In the genomic region with DNA sequence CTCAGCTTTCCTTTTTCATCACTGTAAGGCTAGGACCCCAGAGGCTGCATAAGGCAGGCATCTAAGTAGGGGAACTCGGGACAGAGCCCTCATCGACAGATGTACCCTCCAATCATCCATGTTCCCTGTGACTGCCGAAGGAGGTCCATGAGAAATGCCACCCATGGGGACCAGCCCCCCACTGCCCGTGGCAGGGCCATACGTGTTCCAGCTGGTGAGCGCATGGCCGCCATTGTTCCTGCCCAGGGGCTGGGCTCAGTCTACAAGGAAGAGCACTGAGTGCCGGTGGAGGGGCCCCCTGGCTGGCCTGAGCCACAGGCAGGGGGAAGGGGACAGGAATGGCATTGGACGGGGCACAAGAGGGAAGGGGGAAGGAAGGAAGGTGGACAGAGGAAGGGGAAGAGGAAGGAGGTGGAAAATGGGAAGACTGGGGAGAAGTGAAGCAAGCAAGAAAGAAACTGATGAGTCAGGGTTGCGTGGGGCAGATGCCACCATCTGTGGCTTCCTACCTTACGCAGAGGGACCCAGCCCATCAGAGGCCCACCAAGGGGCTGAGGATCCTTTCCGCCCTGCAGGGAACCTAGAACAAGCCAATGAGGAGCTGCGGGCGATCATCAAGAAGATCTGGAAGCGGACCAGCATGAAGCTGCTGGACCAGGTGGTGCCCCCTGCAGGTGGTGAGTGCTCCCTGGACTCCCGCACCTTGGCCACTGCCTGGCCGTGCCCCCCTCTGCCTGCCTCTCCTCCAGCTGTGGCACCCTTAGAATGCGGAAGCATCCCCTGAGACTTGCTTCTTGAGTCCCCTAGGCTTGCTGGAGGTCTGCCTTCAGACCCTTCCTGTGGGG, we compare ENCODE assay signal across 1 cellular context.
TF ChIP-seq lines count a peak whose summit lies in the region.

No MANE protein-coding gene starts in this region.

TF ChIP-seq in SK-N-SH, 30 proteins besides CTCF, POLR2A, EP300 and RAD21 (continued from another document):
- TF ChIP-seq ZBTB33 (IDR thresholded peaks at IDR 0.05; ENCODE audit: borderline replicate concordance, low read depth) (no peak), FOXJ3 (CRISPR knock-in tag; IDR thresholded peaks at IDR 0.05) (no peak), POLR2AphosphoS5 (IDR thresholded peaks at IDR 0.05; ENCODE audit: low read depth, low read length) (no peak), FOSL2 (IDR thresholded peaks at IDR 0.05; ENCODE audit: borderline replicate concordance, low read depth) (no peak), TEAD4 (IDR thresholded peaks at IDR 0.05; ENCODE audit: borderline replicate concordance, insufficient read depth) (no peak), USF1 (IDR thresholded peaks at IDR 0.05; ENCODE audit: borderline replicate concordance, low read depth) (no peak), NFIC (IDR thresholded peaks at IDR 0.05; ENCODE audit: borderline replicate concordance) (no peak)
- TF ChIP-seq, protein P1, sequence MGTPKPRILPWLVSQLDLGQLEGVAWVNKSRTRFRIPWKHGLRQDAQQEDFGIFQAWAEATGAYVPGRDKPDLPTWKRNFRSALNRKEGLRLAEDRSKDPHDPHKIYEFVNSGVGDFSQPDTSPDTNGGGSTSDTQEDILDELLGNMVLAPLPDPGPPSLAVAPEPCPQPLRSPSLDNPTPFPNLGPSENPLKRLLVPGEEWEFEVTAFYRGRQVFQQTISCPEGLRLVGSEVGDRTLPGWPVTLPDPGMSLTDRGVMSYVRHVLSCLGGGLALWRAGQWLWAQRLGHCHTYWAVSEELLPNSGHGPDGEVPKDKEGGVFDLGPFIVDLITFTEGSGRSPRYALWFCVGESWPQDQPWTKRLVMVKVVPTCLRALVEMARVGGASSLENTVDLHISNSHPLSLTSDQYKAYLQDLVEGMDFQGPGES (IDR thresholded peaks at IDR 0.05; ENCODE audit: low read depth, low read length): no peak
- TF ChIP-seq, protein P2, sequence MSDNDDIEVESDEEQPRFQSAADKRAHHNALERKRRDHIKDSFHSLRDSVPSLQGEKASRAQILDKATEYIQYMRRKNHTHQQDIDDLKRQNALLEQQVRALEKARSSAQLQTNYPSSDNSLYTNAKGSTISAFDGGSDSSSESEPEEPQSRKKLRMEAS (IDR thresholded peaks at IDR 0.05; ENCODE audit: low read depth): no peak
